In genomic region chr12:65685514-65685913, GRCh38 we compare ENCODE assay signal across 9 cellular contexts.
DNase-seq lines count a peak whose midpoint lies in the region; ATAC-seq and TF ChIP-seq lines count a peak whose summit lies in the region.
"Had no signal": no experiment of that assay in that cellular context is flagged by ENCODE, and none has a peak within 500 bp of the region (broad histone marks: within the 10 kb centered on the region; RNA-seq: fewer than 3 reads in every experiment).

No MANE protein-coding gene starts in this region.

- no peak overlapping the region for H2BK15ac ChIP-seq in mesenchymal stem cell (ENCODE audit: low read depth, poor library complexity, severe bottlenecking)

- no peak overlapping the region for H3K27ac ChIP-seq in mesenchymal stem cell (ENCODE audit: low read length, poor library complexity, severe bottlenecking)

- H3K36me3 ChIP-seq in mesenchymal stem cell (ENCODE audit: control insufficient read depth in 1 of 2, insufficient read depth in 2 of 2, low read depth in 1 of 2, low read length in 2 of 2): no peaks in the 10 kb centered on the region

- no peaks in the 10 kb centered on the region for H3K4me1 ChIP-seq in mesenchymal stem cell (ENCODE audit: control insufficient read depth, insufficient read depth, low read depth, low read length)

- no peak overlapping the region for H3K18ac ChIP-seq in mesenchymal stem cell (ENCODE audit: low read depth in 1 of 2, low read length in 2 of 2)

- H3K9me3 Mint-ChIP-seq in activated CD8-positive, alpha-beta memory T cell treated with anti-CD3 and anti-CD28 coated beads, Interleukin-2, amount 10 ng/mL, durations not matched to agents 7 days and 5 days (ENCODE audit: low read depth): no peaks in the 10 kb centered on the region

- no peak overlapping the region for H4K91ac ChIP-seq in mesenchymal stem cell (ENCODE audit: low read length)

- no peak overlapping the region for H3K4me3 ChIP-seq in cardiac fibroblast (replicated peaks in 1 of 2; ENCODE audit: low read depth in 2 of 2, low read length in 2 of 2)
- H3K4me3 ChIP-seq in mesenchymal stem cell (ENCODE audit: insufficient read depth in 1 of 2, low read depth in 1 of 2, low read length in 2 of 2): no peak overlapping the region

- H3K23ac ChIP-seq in mesenchymal stem cell (ENCODE audit: low read length in 2 of 2): no peak overlapping the region

- CTCF ChIA-PET in activated CD8-positive, alpha-beta memory T cell treated with anti-CD3 and anti-CD28 coated beads, Interleukin-2, amount 10 ng/mL, durations not matched to agents 7 days and 5 days (lab: Charles Lee): no interaction called here

- DNase-seq in EL: peak; percentile 63
- peak; percentile 68 for DNase-seq in LHCN-M2 (ENCODE audit: low read depth)
- DNase-seq in cardiac fibroblast (ENCODE audit: low read depth in 2 of 2): peak; percentile 56 to 76
- DNase-seq in mesenchymal stem cell: peak; percentile 40
- no peak for DNase-seq in NCI-H2171 (lab: John Stamatoyannopoulos, UW)
- DNase-seq in middle frontal gyrus (ENCODE audit: extremely low spot score, low spot score): no peak
- DNase-seq in activated CD8-positive, alpha-beta memory T cell treated with anti-CD3 and anti-CD28 coated beads, Interleukin-2, amount 10 ng/mL, durations not matched to agents 7 days and 5 days: no peak

- no peak for ATAC-seq in activated CD8-positive, alpha-beta memory T cell treated with anti-CD3 and anti-CD28 coated beads, Interleukin-2, amount 10 ng/mL, durations not matched to agents 7 days and 5 days
- no peak for ATAC-seq in GM21528 (IDR thresholded peaks at IDR 0.05; ENCODE audit: low FRiP score, unreplicated experiment)
- ATAC-seq: activated CD4-positive, CD25-positive, alpha-beta regulatory T cell treated with anti-CD3 and anti-CD28 coated beads, Interleukin-2, amount 50 U/mL, for 24 hours had no signal

- H3K9ac ChIP-seq in mesenchymal stem cell (ENCODE audit: low read length): peak overlapping the region; percentile 19

- no peak overlapping the region for H2BK120ac ChIP-seq in mesenchymal stem cell (ENCODE audit: low read depth, low read length)

- H2AK5ac ChIP-seq in mesenchymal stem cell (ENCODE audit: low read length, severe bottlenecking): no peak overlapping the region

- H3K27me3 ChIP-seq in mesenchymal stem cell (ENCODE audit: control insufficient read depth in 1 of 2, insufficient read depth in 1 of 2, low read length in 2 of 2): no peaks in the 10 kb centered on the region

- H3K4me1 Mint-ChIP-seq in activated CD8-positive, alpha-beta memory T cell treated with anti-CD3 and anti-CD28 coated beads, Interleukin-2, amount 10 ng/mL, durations not matched to agents 7 days and 5 days: no peaks in the 10 kb centered on the region

- H3K27ac Mint-ChIP-seq in activated CD8-positive, alpha-beta memory T cell treated with anti-CD3 and anti-CD28 coated beads, Interleukin-2, amount 10 ng/mL, durations not matched to agents 7 days and 5 days: no peak overlapping the region

- 83% methylated on average over 3 of the region's 4 CpGs for WGBS in mesenchymal stem cell

- no peak overlapping the region for H3K14ac ChIP-seq in mesenchymal stem cell (ENCODE audit: low read length in 2 of 2)

- no peak overlapping the region for H2BK12ac ChIP-seq in mesenchymal stem cell (ENCODE audit: low read length in 2 of 2)

- H3K4ac ChIP-seq in mesenchymal stem cell (ENCODE audit: low read depth in 1 of 2, low read length in 2 of 2): no peak overlapping the region

- no peak overlapping the region for H2AFZ ChIP-seq in mesenchymal stem cell (ENCODE audit: low read depth, low read length)

- H3K79me1 ChIP-seq in mesenchymal stem cell (replicated peaks; ENCODE audit: low read length, poor library complexity, severe bottlenecking): no peaks in the 10 kb centered on the region

- no peaks in the 10 kb centered on the region for H3K9me3 ChIP-seq in mesenchymal stem cell (ENCODE audit: control insufficient read depth, low read length)

- TF ChIP-seq CTCF in cardiac fibroblast (IDR thresholded peaks at IDR 0.05; ENCODE audit: low read depth, low read length): peak; percentile 60

- no peak overlapping the region for H4K8ac ChIP-seq in mesenchymal stem cell (ENCODE audit: low read length)

- H3K4me2 ChIP-seq in mesenchymal stem cell (ENCODE audit: low read length, poor library complexity, severe bottlenecking): no peak overlapping the region

- no peak overlapping the region for H2BK5ac ChIP-seq in mesenchymal stem cell (ENCODE audit: low read depth, low read length, poor library complexity, severe bottlenecking)

- no peaks in the 10 kb centered on the region for H3K27me3 Mint-ChIP-seq in activated CD8-positive, alpha-beta memory T cell treated with anti-CD3 and anti-CD28 coated beads, Interleukin-2, amount 10 ng/mL, durations not matched to agents 7 days and 5 days

- H3K36me3 Mint-ChIP-seq in activated CD8-positive, alpha-beta memory T cell treated with anti-CD3 and anti-CD28 coated beads, Interleukin-2, amount 10 ng/mL, durations not matched to agents 7 days and 5 days: no peaks in the 10 kb centered on the region

- H3K4me3 Mint-ChIP-seq in activated CD8-positive, alpha-beta memory T cell treated with anti-CD3 and anti-CD28 coated beads, Interleukin-2, amount 10 ng/mL, durations not matched to agents 7 days and 5 days: no peak overlapping the region

Comparison
In these comparisons a context has a peak if more than half of its experiments do, and no peak if none do; other contexts are left out.
1. DNase-seq: peak in EL (single experiment), LHCN-M2 (single experiment), cardiac fibroblast (2 of 2) and mesenchymal stem cell (single experiment); none in NCI-H2171 (single experiment), middle frontal gyrus (single experiment) and activated CD8-positive, alpha-beta memory T cell treated with anti-CD3 and anti-CD28 coated beads, Interleukin-2, amount 10 ng/mL, durations not matched to agents 7 days and 5 days (single experiment).